In the genomic region with DNA sequence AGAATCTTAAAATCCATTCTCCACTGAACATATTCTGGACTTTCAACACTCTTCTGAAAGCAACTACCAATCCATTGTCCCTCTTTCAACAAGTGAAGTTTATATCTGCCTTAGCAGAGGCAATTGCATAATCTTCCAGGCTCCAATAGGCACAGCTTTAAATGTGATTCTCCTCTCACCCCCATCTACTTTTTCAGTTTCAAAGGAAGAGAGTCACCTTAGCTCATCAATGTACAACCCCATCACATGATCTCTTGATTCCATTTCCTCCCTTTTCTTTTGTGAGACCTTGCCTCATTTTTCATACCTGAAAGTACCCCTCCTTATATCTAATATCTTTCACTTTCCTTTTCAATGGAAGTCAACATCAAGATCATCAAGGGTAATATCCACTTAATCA, we compare ENCODE assay signal across 20 cellular contexts.
"Had no signal": no experiment of that assay in that cellular context is flagged by ENCODE, and none has a peak within 500 bp of the region (broad histone marks: within the 10 kb centered on the region; RNA-seq: fewer than 3 reads in every experiment).

No MANE protein-coding gene starts in this region.

- H3K36me3 ChIP-seq: esophagus muscularis mucosa, heart left ventricle, pancreas, right lobe of liver, tibial artery, upper lobe of left lung, uterus had no signal

- H3K4me3 ChIP-seq: esophagus muscularis mucosa, heart left ventricle, lung, pancreas, right lobe of liver, tibial artery, upper lobe of left lung, uterus had no signal

- H3K9me3 ChIP-seq: esophagus muscularis mucosa, heart left ventricle, pancreas, right lobe of liver, tibial artery, upper lobe of left lung, uterus had no signal

- H3K27ac ChIP-seq: epithelial cell of prostate, esophagus muscularis mucosa, heart left ventricle, pancreas, right lobe of liver, tibial artery, upper lobe of left lung, uterus had no signal

- DNase-seq: effector memory CD8-positive, alpha-beta T cell; foreskin melanocyte; heart left ventricle; hippocampal formation; left colon; left ventricle myocardium superior; mesendoderm; naive B cell; nephron progenitor cell; pancreas; right lobe of liver; stimulated activated CD4-positive, alpha-beta T cell treated with anti-CD3 and anti-CD28 coated beads, Interleukin-4, amount 100 ng/mL, for 1 hour; stimulated activated CD8-positive, alpha-beta memory T cell treated with anti-CD3 and anti-CD28 coated beads, Interleukin-4, amount 100 ng/mL, for 48 hours; tibial artery; upper lobe of left lung; uterus had no signal

- H3K27me3 ChIP-seq: esophagus muscularis mucosa, heart left ventricle, pancreas, right lobe of liver, tibial artery, upper lobe of left lung, uterus had no signal

- ATAC-seq: effector memory CD8-positive, alpha-beta T cell; heart left ventricle; left colon; left ventricle myocardium superior; pancreas; right lobe of liver; stimulated activated effector memory CD8-positive, alpha-beta T cell treated with anti-CD3 and anti-CD28 coated beads, Interleukin-12 subunit alpha, Interleukin-12 subunit beta, amount 100 ng/mL, for 72 hours had no signal

- H3K4me1 ChIP-seq: esophagus muscularis mucosa, heart left ventricle, pancreas, right lobe of liver, tibial artery, upper lobe of left lung, uterus had no signal
